22 cellular contexts compared by ENCODE assay signal in the genomic region with DNA sequence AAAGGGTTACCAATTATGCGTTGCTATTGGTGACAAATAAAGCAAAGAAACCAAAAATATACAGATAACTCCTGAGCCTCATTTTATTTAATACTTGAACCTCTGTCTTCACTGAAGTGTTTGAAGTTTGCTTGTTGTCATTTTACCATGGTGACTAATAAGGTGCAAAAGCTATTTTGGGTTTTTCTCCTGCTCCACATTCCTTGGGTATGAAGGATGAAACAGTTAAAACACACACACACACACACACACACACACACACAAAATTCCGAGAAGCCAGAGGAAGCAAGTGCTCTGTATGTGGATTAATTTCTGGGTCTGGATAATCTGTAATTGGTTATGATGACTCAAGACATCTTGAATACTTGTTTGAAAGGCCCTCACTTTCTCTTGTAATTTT.
DNase-seq lines count a peak whose midpoint lies in the region; ATAC-seq and TF ChIP-seq lines count a peak whose summit lies in the region.
"Had no signal": no experiment of that assay in that cellular context is flagged by ENCODE, and none has a peak within 500 bp of the region (broad histone marks: within the 10 kb centered on the region; RNA-seq: fewer than 3 reads in every experiment).

No MANE protein-coding gene starts in this region.

- H3K4me1 ChIP-seq in smooth muscle cell (ENCODE audit: low read depth): peaks cover 5% of the 10 kb centered on the region
- H3K4me1 ChIP-seq: SJCRH30 had no signal

- H3K79me2 ChIP-seq in smooth muscle cell (ENCODE audit: low read depth): no peaks in the 10 kb centered on the region

- WGBS in smooth muscle cell (ENCODE audit: low lambda C conversion rate): 69% methylated on average over 2 of the region's 2 CpGs

- peak overlapping the region; percentile 23 for H3K9ac ChIP-seq in smooth muscle cell (ENCODE audit: low read depth)

- intact Hi-C loops in dorsolateral prefrontal cortex (cut with DNase I): loop anchor here in 1 of 2 donors (10.0 kb wide), 1 partner anchor 55 kb away; no protein-coding TSS in a partner anchor
- intact Hi-C loops in left ventricle myocardium superior (cut with micrococcal nuclease): no loop called here

- no peaks in the 10 kb centered on the region for H4K20me1 ChIP-seq in smooth muscle cell (ENCODE audit: low read depth)

- no peak overlapping the region for H3K4me3 ChIP-seq in dorsolateral prefrontal cortex
- no peak overlapping the region for H3K4me3 ChIP-seq in smooth muscle cell
- H3K4me3 ChIP-seq: HAP-1, right lobe of liver, SJCRH30, thoracic aorta had no signal

- no peaks in the 10 kb centered on the region for H3K36me3 ChIP-seq in smooth muscle cell (ENCODE audit: low read depth)
- H3K36me3 ChIP-seq: HAP-1, right lobe of liver, SJCRH30, thoracic aorta had no signal

- no peaks in the 10 kb centered on the region for H3K9me3 ChIP-seq in smooth muscle cell (replicated peaks; ENCODE audit: low read depth)
- H3K9me3 ChIP-seq: HAP-1, right lobe of liver, SJCRH30, thoracic aorta had no signal

- H2AFZ ChIP-seq in smooth muscle cell (ENCODE audit: low read depth): no peak overlapping the region

- TF ChIP-seq CTCF in dorsolateral prefrontal cortex (IDR thresholded peaks at IDR 0.05 in 54 of 56, conservative IDR thresholded peaks at IDR 0.05 in 2 of 56; ENCODE audit: low read depth in 1 of 56, partially characterized antibody in 56 of 56) (no peak), smooth muscle cell (IDR thresholded peaks at IDR 0.05; ENCODE audit: borderline replicate concordance, insufficient read depth, poor library complexity, severe bottlenecking) (no peak)

- no peaks in the 10 kb centered on the region for H3K27me3 ChIP-seq in dorsolateral prefrontal cortex
- H3K27me3 ChIP-seq in smooth muscle cell (ENCODE audit: low read depth): no peaks in the 10 kb centered on the region
- H3K27me3 ChIP-seq: right lobe of liver, SJCRH30 had no signal

- H3F3A ChIP-seq in smooth muscle cell (ENCODE audit: low read depth): no peaks in the 10 kb centered on the region

- H3K27ac ChIP-seq in dorsolateral prefrontal cortex (peak overlapping the region in 37 of 59 donors; percentile 11 to 94 (median 84)), smooth muscle cell (ENCODE audit: low read depth) (no peak overlapping the region)
- H3K27ac ChIP-seq: SJCRH30, thoracic aorta had no signal

- no peak overlapping the region for H3K4me2 ChIP-seq in smooth muscle cell

- ATAC-seq in left ventricle myocardium superior: peak; percentile 65
- ATAC-seq: left lobe of liver; stimulated activated memory B cell treated with anti-CD40 and anti-IgM and Interleukin-4, amounts not matched to agents 10 μg/mL and 1 μg/mL and 100 μg/mL, for 72 hours; T-helper 17 cell had no signal

- DNase-seq in LHCN-M2 (ENCODE audit: low read depth): peak; percentile 57
- DNase-seq in dorsolateral prefrontal cortex: no peak
- no peak for DNase-seq in left ventricle myocardium superior
- DNase-seq in smooth muscle cell (lab: John Stamatoyannopoulos, UW; ENCODE audit: unreplicated experiment): no peak
- DNase-seq in activated CD4-positive, alpha-beta T cell treated with anti-CD3 and anti-CD28 coated beads for 4 hours: no peak
- DNase-seq in hippocampal formation (lab: John Stamatoyannopoulos, UW): no peak
- DNase-seq in stimulated activated CD4-positive, alpha-beta T cell treated with anti-CD3 and anti-CD28 coated beads, Interleukin-4, amount 100 ng/mL, for 4 hours: no peak
- DNase-seq: activated CD4-positive, alpha-beta memory T cell treated with anti-CD3 and anti-CD28 coated beads, Interleukin-2, amount 10 ng/mL, durations not matched to agents 7 days and 5 days; activated naive CD4-positive, alpha-beta T cell treated with anti-CD3 and anti-CD28 coated beads, Interleukin-2, amount 10 ng/mL, durations not matched to agents 7 days and 5 days; activated T-cell treated with anti-CD3 and anti-CD28 coated beads, Interleukin-2, amount 50 U/mL, for 1 hour; anterior cingulate cortex; foreskin fibroblast; naive B cell; NCI-H1436 treated with DMSO at 0.1 percent for 48 hours; NCI-H748 treated with DMSO at 0.1 percent for 48 hours; right lobe of liver; SJCRH30; T-helper 17 cell had no signal
